In the genomic region with DNA sequence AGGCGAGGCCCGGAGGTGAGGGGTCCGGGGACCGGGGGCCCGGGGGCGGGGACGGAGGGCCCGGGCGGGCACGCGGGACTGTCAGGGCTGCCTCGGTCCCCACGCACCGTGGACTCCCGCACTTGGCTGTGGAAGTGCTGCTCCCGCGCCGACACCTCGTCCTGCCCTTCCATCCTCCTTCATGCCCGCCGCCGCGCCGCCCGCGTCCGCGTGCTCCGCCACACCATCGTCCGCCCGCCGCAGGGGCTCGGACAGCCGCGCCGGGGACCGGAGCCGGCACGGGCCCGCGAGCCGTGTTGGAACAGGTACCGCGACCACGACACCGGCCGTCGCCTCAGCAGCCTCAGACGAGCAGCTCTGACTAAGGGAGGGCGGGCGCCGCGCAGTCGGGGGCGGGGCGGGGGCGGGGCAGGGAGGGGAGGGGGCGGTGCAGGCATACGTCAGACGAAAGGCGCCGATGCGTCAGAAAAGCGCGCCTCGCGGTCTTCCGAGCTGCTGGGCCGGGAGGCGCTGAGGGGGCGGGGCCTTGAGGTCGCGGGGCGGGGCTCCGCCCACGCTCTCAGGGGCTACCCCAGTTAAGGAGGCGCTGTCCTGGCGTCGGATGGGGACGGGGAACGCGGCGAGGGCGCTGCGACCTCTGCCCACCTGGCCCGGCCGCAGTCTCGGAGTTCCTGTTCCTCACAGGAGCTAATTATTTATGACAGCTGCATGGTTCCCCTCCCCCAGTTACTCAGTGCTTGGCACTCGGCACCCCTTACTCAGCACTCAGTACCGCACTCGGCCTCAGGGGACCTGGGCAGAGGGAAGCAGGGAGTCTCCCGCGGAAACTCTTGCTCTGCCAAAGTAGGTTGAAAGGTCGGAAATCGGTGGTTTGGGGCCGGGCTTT, we compare ENCODE assay signal across 8 cellular contexts. TPM values are rescaled to one million over a fixed set of nuclear protein-coding genes. Genes with fewer than 3 reads are reported as not detected.
DNase-seq lines count a peak whose midpoint lies in the region; TF ChIP-seq lines count a peak whose summit lies in the region.

A gene with protein sequence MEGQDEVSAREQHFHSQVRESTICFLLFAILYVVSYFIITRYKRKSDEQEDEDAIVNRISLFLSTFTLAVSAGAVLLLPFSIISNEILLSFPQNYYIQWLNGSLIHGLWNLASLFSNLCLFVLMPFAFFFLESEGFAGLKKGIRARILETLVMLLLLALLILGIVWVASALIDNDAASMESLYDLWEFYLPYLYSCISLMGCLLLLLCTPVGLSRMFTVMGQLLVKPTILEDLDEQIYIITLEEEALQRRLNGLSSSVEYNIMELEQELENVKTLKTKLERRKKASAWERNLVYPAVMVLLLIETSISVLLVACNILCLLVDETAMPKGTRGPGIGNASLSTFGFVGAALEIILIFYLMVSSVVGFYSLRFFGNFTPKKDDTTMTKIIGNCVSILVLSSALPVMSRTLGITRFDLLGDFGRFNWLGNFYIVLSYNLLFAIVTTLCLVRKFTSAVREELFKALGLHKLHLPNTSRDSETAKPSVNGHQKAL (minus strand): TSS at position 363 of the 886 bp plus-strand sequence. CDS start 190 bp downstream, at position 173.

- no peaks in the 10 kb centered on the region for H3K36me3 ChIP-seq in ES-I3 (ENCODE audit: insufficient read depth, low read length)
- no peaks in the 10 kb centered on the region; the same call in 1 of the 2 replicates for H3K36me3 ChIP-seq in H7 (replicated peaks; ENCODE audit: control insufficient read depth, insufficient read depth, low read length)
- no peaks in the 10 kb centered on the region for H3K36me3 ChIP-seq in neural cell (ENCODE audit: insufficient read depth, low read length)
- H3K36me3 ChIP-seq in stomach = no peaks in the 10 kb centered on the region

- DNase-seq in H7 (peak; percentile 98), M059J (ENCODE audit: low read depth) (peak; percentile 88), SHP77 (lab: John Stamatoyannopoulos, UW) (peak; percentile 87 to 93), fibroblast of the conjunctiva (ENCODE audit: low read depth) (peak; percentile 94), stomach (peak; percentile 96)
- DNase-seq in activated effector memory CD4-positive, alpha-beta T cell treated with anti-CD3 and anti-CD28 coated beads, Interleukin-2, amount 50 U/mL, for 16 hours = peak; percentile 98

- H3K4me1 ChIP-seq in ES-I3 (ENCODE audit: insufficient read depth, low read length) (no peaks in the 10 kb centered on the region), stomach (peaks cover 10 to 40% (median 24%) of the 10 kb centered on the region in 4 donors)

- H3K4me2 ChIP-seq in neural cell (ENCODE audit: low read length) = peak within 1 kb of the TSS; percentile 56

- H3K27me3 ChIP-seq in H7 (ENCODE audit: control insufficient read depth, insufficient read depth, low read length) (no peaks in the 10 kb centered on the region), neural cell (ENCODE audit: insufficient read depth, low read depth, low read length) (no peaks in the 10 kb centered on the region), stomach (no peaks in the 10 kb centered on the region)

- intact Hi-C loops in stomach (cut with DNase I; ENCODE audit: low total_unique reads) = no loop called here

- no peaks in the 10 kb centered on the region for H3F3A ChIP-seq in neural cell (ENCODE audit: insufficient read depth, low read length, poor library complexity, severe bottlenecking)

- H3K4me3 ChIP-seq in H7 (ENCODE audit: insufficient read depth, low read depth, low read length) (peak within 1 kb of the TSS; percentile 72), neural cell (ENCODE audit: low read length) (peak within 1 kb of the TSS; percentile 74), stomach (peak within 1 kb of the TSS; percentile 62 to 95 (median 86))

- H3K9me3 ChIP-seq in ES-I3 (ENCODE audit: control insufficient read depth, insufficient read depth, low read length) = no peaks in the 10 kb centered on the region
- H3K9me3 ChIP-seq in neural cell (ENCODE audit: low read length) = no peaks in the 10 kb centered on the region
- no peaks in the 10 kb centered on the region for H3K9me3 ChIP-seq in stomach

- TF ChIP-seq CTCF in neural cell (IDR thresholded peaks at IDR 0.05; ENCODE audit: poor library complexity, severe bottlenecking) (peak; percentile 71), stomach (IDR thresholded peaks at IDR 0.05) (peak in 6 of 7 experiments; percentile 70 to 96 (median 76))

- 0 to 1% (median 1%) methylated on average over 18 to 92 of the region's 97 CpGs for WGBS in stomach, 5 donors

- TF ChIP-seq EP300 in neural cell (conservative IDR thresholded peaks at IDR 0.05; ENCODE audit: poor library complexity, severe bottlenecking) (peak; percentile 74), stomach (IDR thresholded peaks at IDR 0.05) (peak; percentile 5)

- no peak for TF ChIP-seq POLR2A in stomach (IDR thresholded peaks at IDR 0.05)

- H3K27ac ChIP-seq in neural cell (ENCODE audit: low read length) (peak within 1 kb of the TSS; percentile 60), stomach (peak within 1 kb of the TSS; percentile 93 to 99 (median 98))

- TF ChIP-seq RAD21 in neural cell (conservative IDR thresholded peaks at IDR 0.05) = peak; percentile 30

- no peaks in the 10 kb centered on the region for H3K9me2 ChIP-seq in neural cell (ENCODE audit: insufficient read depth, low read length)

- H2AFZ ChIP-seq in neural cell (ENCODE audit: low read depth, low read length) = peak within 1 kb of the TSS; percentile 77

- H4K20me1 ChIP-seq in neural cell (ENCODE audit: insufficient read depth) = no peaks in the 10 kb centered on the region

- H3K79me2 ChIP-seq in neural cell (replicated peaks; ENCODE audit: insufficient read depth, low read length) = peaks cover 26% of the 10 kb centered on the region

- H3K9ac ChIP-seq in ES-I3 (ENCODE audit: low read depth, low read length) (peak within 1 kb of the TSS; percentile 88), neural cell (ENCODE audit: low read length) (peak within 1 kb of the TSS; percentile 80)

TF ChIP-seq in neural cell, 6 proteins besides CTCF, POLR2A, EP300 and RAD21:
- no peak for TF ChIP-seq TAF1 (IDR thresholded peaks at IDR 0.05; ENCODE audit: low read depth)
- peak; percentile 74 for TF ChIP-seq MXI1 (conservative IDR thresholded peaks at IDR 0.05; ENCODE audit: poor library complexity, severe bottlenecking)
- no peak for TF ChIP-seq REST (IDR thresholded peaks at IDR 0.05; ENCODE audit: borderline replicate concordance)
- TF ChIP-seq SMC3 (conservative IDR thresholded peaks at IDR 0.05; ENCODE audit: poor library complexity) = no peak
- TF ChIP-seq EZH2 (IDR thresholded peaks at IDR 0.05; ENCODE audit: borderline replicate concordance, insufficient read depth, low read length, poor library complexity, severe bottlenecking) = no peak
- TF ChIP-seq POLR2AphosphoS5 (IDR thresholded peaks at IDR 0.05) = peak; percentile 93

RNA-seq across cellular contexts. Expression of the gene that starts here (rescaled TPM):
- total RNA-seq in H7 (2014; rRNA removed; shearing (Covaris generic)) = 32.0 and 34.4 TPM in 2 replicates
- 31.1 and 39.9 TPM in 2 replicates for total RNA-seq in M059J (2014; rRNA removed; shearing (Covaris generic))
- polyA plus RNA-seq in neural cell = 65.1 and 68.9 TPM in 2 replicates
- 172 and 184 TPM in 2 replicates for polyA minus RNA-seq in neural cell
- total RNA-seq in stomach = 100 to 1,000 TPM in 4 of 5 donors, 10 to 100 TPM in 1; 62.5 to 187 (median 138) TPM
- polyA plus RNA-seq in stomach = 1 to 10 TPM; 7.5 to 9.0 (median 8.3) TPM

Comparison
In these comparisons a context has a peak if more than half of its experiments do, and no peak if none do; other contexts are left out.
1. Peak in every context shown above with its lines: DNase-seq, H3K4me3 ChIP-seq and H3K27ac ChIP-seq.